In the genomic region with DNA sequence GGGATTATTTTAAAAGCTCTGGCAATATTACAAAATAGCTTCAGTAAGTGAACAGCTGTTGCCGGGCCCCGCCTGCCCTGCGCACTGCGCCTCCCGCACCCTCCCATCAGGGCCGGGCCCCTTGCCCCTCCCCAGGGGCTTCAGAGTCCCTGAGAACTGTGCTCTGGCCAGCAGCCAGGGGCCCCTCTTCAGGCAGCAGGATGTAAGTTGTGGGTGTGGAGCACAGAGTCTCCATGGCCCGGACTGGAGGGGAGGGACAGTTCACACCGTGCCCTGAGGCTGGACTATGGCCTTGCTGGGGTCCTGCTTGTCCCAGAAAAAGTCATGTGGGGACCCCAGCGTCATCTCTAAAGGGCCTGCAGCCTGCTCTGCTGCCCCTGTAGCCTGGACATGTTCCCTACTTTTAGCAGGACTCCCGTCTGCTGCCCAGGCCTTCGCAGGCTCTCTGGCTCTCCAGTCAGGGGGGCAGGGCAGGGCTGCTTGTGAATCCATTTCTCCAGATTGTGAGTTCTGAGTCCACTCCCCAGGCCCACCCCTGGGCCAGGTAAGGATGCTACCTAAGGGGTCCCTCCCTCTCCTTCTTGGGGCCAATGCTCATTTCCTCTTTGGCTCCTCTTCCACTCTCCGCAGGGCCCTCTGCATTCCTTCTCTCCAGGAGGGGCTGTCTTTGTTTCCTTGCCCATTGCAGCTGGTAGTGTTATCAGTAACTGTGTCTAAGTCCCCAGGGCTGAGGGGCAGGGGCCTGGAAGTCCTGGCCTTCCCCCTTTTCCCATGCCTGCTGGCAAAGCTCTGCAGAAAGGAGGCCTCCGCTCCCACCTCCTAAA, we compare ENCODE assay signal across 9 cellular contexts. TPM values are rescaled to one million over a fixed set of nuclear protein-coding genes. Genes with fewer than 3 reads are reported as not detected.
DNase-seq lines count a peak whose midpoint lies in the region; ATAC-seq and TF ChIP-seq lines count a peak whose summit lies in the region.
"Had no signal": no experiment of that assay in that cellular context is flagged by ENCODE, and none has a peak within 500 bp of the region (broad histone marks: within the 10 kb centered on the region; RNA-seq: fewer than 3 reads in every experiment).

No MANE protein-coding gene starts in this region.

- no peaks in the 10 kb centered on the region for H3K9me3 ChIP-seq in testis

- H3K4me3 Mint-ChIP-seq in activated CD8-positive, alpha-beta T cell treated with anti-CD3 and anti-CD28 coated beads, Interleukin-2, amount 10 ng/mL, durations not matched to agents 7 days and 5 days = no peak overlapping the region

- CTCF ChIA-PET in activated CD8-positive, alpha-beta T cell treated with anti-CD3 and anti-CD28 coated beads, Interleukin-2, amount 10 ng/mL, durations not matched to agents 7 days and 5 days (lab: Charles Lee) = no interaction called here

- peak overlapping the region; percentile 10 to 27 for H3K27ac ChIP-seq in testis

- POLR2A ChIA-PET in activated CD8-positive, alpha-beta T cell treated with anti-CD3 and anti-CD28 coated beads, Interleukin-2, amount 10 ng/mL, durations not matched to agents 7 days and 5 days (lab: Charles Lee) = no interaction called here

- H3K4me3 ChIP-seq in testis = no peak overlapping the region

- intact Hi-C loops in testis (cut with DNase I; ENCODE audit: low total_unique reads) = no loop called here

- no peak for TF ChIP-seq POLR2A in testis (IDR thresholded peaks at IDR 0.05)

- H3K9me3 Mint-ChIP-seq in activated CD8-positive, alpha-beta T cell treated with anti-CD3 and anti-CD28 coated beads, Interleukin-2, amount 10 ng/mL, durations not matched to agents 7 days and 5 days (ENCODE audit: insufficient read depth) = no peaks in the 10 kb centered on the region

- no peaks in the 10 kb centered on the region for H3K27me3 ChIP-seq in testis

- peak; percentile 22 for DNase-seq in NCI-H1105 (lab: John Stamatoyannopoulos, UW)
- peak; percentile 44 for DNase-seq in astrocyte of the hippocampus (ENCODE audit: low read depth, low spot score)
- DNase-seq in left kidney (ENCODE audit: low read depth, low spot score) = peak; percentile 93
- peak; percentile 60 for DNase-seq in testis
- DNase-seq in NCI-H2196 treated with DMSO at 0.1 percent for 48 hours (lab: John Stamatoyannopoulos, UW; ENCODE audit: unreplicated experiment) = no peak
- no peak for DNase-seq in activated CD8-positive, alpha-beta T cell treated with anti-CD3 and anti-CD28 coated beads, Interleukin-2, amount 10 ng/mL, durations not matched to agents 7 days and 5 days
- no peak for DNase-seq in NK-92 (lab: John Stamatoyannopoulos, UW; ENCODE audit: unreplicated experiment)

- no peaks in the 10 kb centered on the region for H3K36me3 Mint-ChIP-seq in activated CD8-positive, alpha-beta T cell treated with anti-CD3 and anti-CD28 coated beads, Interleukin-2, amount 10 ng/mL, durations not matched to agents 7 days and 5 days (ENCODE audit: low read depth)

- no peak for TF ChIP-seq CTCF in testis (IDR thresholded peaks at IDR 0.05)

- H3K27me3 Mint-ChIP-seq in activated CD8-positive, alpha-beta T cell treated with anti-CD3 and anti-CD28 coated beads, Interleukin-2, amount 10 ng/mL, durations not matched to agents 7 days and 5 days (ENCODE audit: low read depth) = peaks cover 23% of the 10 kb centered on the region

- H3K27ac Mint-ChIP-seq in activated CD8-positive, alpha-beta T cell treated with anti-CD3 and anti-CD28 coated beads, Interleukin-2, amount 10 ng/mL, durations not matched to agents 7 days and 5 days = no peak overlapping the region

- H3K4me1 Mint-ChIP-seq in activated CD8-positive, alpha-beta T cell treated with anti-CD3 and anti-CD28 coated beads, Interleukin-2, amount 10 ng/mL, durations not matched to agents 7 days and 5 days (ENCODE audit: low read depth) = peaks cover 10% of the 10 kb centered on the region

- ATAC-seq in GM21390 (IDR thresholded peaks at IDR 0.05; ENCODE audit: unreplicated experiment) = no peak
- no peak for ATAC-seq in activated CD8-positive, alpha-beta T cell treated with anti-CD3 and anti-CD28 coated beads, Interleukin-2, amount 10 ng/mL, durations not matched to agents 7 days and 5 days
- ATAC-seq: Panc1 had no signal

- H3K36me3 ChIP-seq in testis (ENCODE audit: low read depth, missing control alignments) = no peaks in the 10 kb centered on the region

- peaks cover 19% of the 10 kb centered on the region for H3K4me1 ChIP-seq in testis

- WGBS in testis, 2 donors = 38 to 43% methylated on average over 11 to 13 of the region's 13 CpGs

RNA-seq across cellular contexts. Expression of a gene that starts 12.8 kb away (rescaled TPM):
- total RNA-seq in testis = 10 to 100 TPM; 16.1 to 19.3 TPM
- polyA plus RNA-seq in testis (ENCODE audit: insufficient read depth, low read depth, low replicate concordance) = 15.9 TPM
- under 1 TPM; 0.78 to 0.95 TPM for total RNA-seq in activated CD8-positive, alpha-beta T cell treated with anti-CD3 and anti-CD28 coated beads, Interleukin-2, amount 10 ng/mL, durations not matched to agents 7 days and 5 days

RNA-seq across cellular contexts. Expression of a gene that starts 51.3 kb away (rescaled TPM):
- total RNA-seq in testis = 10 to 100 TPM; 21.0 to 28.8 TPM
- polyA plus RNA-seq in testis (ENCODE audit: insufficient read depth, low read depth, low replicate concordance) = 14.9 TPM
- total RNA-seq in activated CD8-positive, alpha-beta T cell treated with anti-CD3 and anti-CD28 coated beads, Interleukin-2, amount 10 ng/mL, durations not matched to agents 7 days and 5 days = 10 to 100 TPM; 58.5 to 61.6 TPM

RNA-seq across cellular contexts. Expression of a gene that starts 53.1 kb away (rescaled TPM):
- total RNA-seq in testis = 10 to 100 TPM; 12.8 to 13.1 TPM
- 25.7 TPM for polyA plus RNA-seq in testis (ENCODE audit: insufficient read depth, low read depth, low replicate concordance)
- total RNA-seq in activated CD8-positive, alpha-beta T cell treated with anti-CD3 and anti-CD28 coated beads, Interleukin-2, amount 10 ng/mL, durations not matched to agents 7 days and 5 days = 10 to 100 TPM; 83.3 to 86.0 TPM

Comparison
In these comparisons a context has a peak if more than half of its experiments do, and no peak if none do; other contexts are left out.
1. DNase-seq: peak in NCI-H1105 (single experiment), astrocyte of the hippocampus (single experiment), left kidney (single experiment) and testis (single experiment); none in NCI-H2196 treated with DMSO at 0.1 percent for 48 hours (single experiment), activated CD8-positive, alpha-beta T cell treated with anti-CD3 and anti-CD28 coated beads, Interleukin-2, amount 10 ng/mL, durations not matched to agents 7 days and 5 days (single experiment) and NK-92 (single experiment).
2. RNA of a gene that starts 12.8 kb away (total RNA-seq): 16.1 to 19.3 TPM in testis; 0.78 to 0.95 TPM in activated CD8-positive, alpha-beta T cell treated with anti-CD3 and anti-CD28 coated beads, Interleukin-2, amount 10 ng/mL, durations not matched to agents 7 days and 5 days; every median in the first group is over 4 times any median in the second.
3. RNA of a gene that starts 53.1 kb away (total RNA-seq): 83.3 to 86.0 TPM in activated CD8-positive, alpha-beta T cell treated with anti-CD3 and anti-CD28 coated beads, Interleukin-2, amount 10 ng/mL, durations not matched to agents 7 days and 5 days; 12.8 to 13.1 TPM in testis; every median in the first group is over 4 times any median in the second.